15 cellular contexts compared by ENCODE assay signal in the genomic region with DNA sequence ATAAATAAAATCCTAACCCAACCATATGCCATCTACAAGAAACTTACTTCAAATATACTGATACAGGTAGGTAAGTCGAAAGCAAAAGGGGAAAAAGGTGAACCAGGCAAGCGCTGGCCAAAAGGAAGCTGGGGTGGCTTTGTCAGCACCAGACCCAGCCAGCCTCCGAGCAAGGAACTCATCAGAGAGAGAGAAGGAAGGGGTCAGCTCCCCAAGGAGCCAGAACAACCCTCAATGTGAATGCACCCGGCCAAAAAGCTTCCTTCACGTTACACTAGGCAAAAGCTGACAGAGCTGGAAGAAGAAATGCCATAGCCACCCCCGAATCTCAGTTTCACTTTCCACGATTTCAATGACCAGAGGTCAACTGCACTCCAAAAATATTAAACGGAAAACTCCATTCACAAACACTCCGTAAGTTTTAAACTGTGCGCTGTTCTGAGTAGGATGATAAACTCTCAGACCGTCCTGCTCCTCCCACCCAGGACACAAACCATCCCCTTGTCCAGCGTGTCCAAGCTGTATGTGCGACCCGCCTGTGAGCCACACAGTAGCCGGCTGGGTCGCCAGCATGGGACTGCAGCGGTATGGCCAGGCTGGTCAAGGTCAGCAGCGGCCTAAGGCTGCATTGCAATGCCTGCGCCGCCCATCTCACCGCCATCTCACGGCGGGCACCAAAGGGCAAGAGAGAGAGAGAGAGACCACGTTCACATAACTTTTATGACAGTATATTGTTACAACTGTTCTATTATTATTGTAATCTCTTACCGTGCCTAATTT. TPM values are rescaled to one million over a fixed set of nuclear protein-coding genes. Genes with fewer than 3 reads are reported as not detected.
DNase-seq lines count a peak whose midpoint lies in the region; ATAC-seq and TF ChIP-seq lines count a peak whose summit lies in the region.
"Had no signal": no experiment of that assay in that cellular context is flagged by ENCODE, and none has a peak within 500 bp of the region (broad histone marks: within the 10 kb centered on the region; RNA-seq: fewer than 3 reads in every experiment).

No MANE protein-coding gene starts in this region.

- peak overlapping the region; percentile 35 for H3K27ac ChIP-seq in angular gyrus (ENCODE audit: low read depth, low read length)

- DNase-seq in AG08396 (ENCODE audit: low spot score) (peak; percentile 49), glutamatergic neuron (no peak), progenitor cell of endocrine pancreas (ENCODE audit: low spot score, unreplicated experiment) (no peak), amniotic stem cell (lab: John Stamatoyannopoulos, UW) (no peak), NCI-H446 treated with DMSO at 0.1 percent for 48 hours (lab: John Stamatoyannopoulos, UW) (no peak)
- DNase-seq in activated CD8-positive, alpha-beta T cell treated with anti-CD3 and anti-CD28 coated beads, Interleukin-2, amount 10 ng/mL, durations not matched to agents 7 days and 5 days: no peak
- DNase-seq: activated CD4-positive, alpha-beta T cell treated with anti-CD3 and anti-CD28 coated beads, Interleukin-2, amount 50 U/mL, for 4 hours; activated T-cell treated with anti-CD3 and anti-CD28 coated beads, Interleukin-2, amount 50 U/mL, for 4 hours; COR-L47; natural killer cell; NCI-H187 had no signal

- TF ChIP-seq CTCF in glutamatergic neuron (IDR thresholded peaks at IDR 0.05; ENCODE audit: partially characterized antibody, unreplicated experiment) (no peak), progenitor cell of endocrine pancreas (IDR thresholded peaks at IDR 0.05; ENCODE audit: unreplicated experiment) (no peak)

- POLR2A ChIA-PET in activated CD8-positive, alpha-beta T cell treated with anti-CD3 and anti-CD28 coated beads, Interleukin-2, amount 10 ng/mL, durations not matched to agents 7 days and 5 days (lab: Charles Lee): no interaction called here

- H3K4me1 Mint-ChIP-seq in glutamatergic neuron (ENCODE audit: low read depth, unreplicated experiment) (peaks cover 50% of the 10 kb centered on the region), progenitor cell of endocrine pancreas (ENCODE audit: low read depth) (peaks cover 23% of the 10 kb centered on the region)
- peaks cover 14% of the 10 kb centered on the region for H3K4me1 Mint-ChIP-seq in activated CD8-positive, alpha-beta T cell treated with anti-CD3 and anti-CD28 coated beads, Interleukin-2, amount 10 ng/mL, durations not matched to agents 7 days and 5 days (ENCODE audit: low read depth)

- no peaks in the 10 kb centered on the region for H3K36me3 Mint-ChIP-seq in glutamatergic neuron (ENCODE audit: unreplicated experiment)
- peaks cover 3% of the 10 kb centered on the region for H3K36me3 Mint-ChIP-seq in progenitor cell of endocrine pancreas (ENCODE audit: insufficient read depth)
- no peaks in the 10 kb centered on the region for H3K36me3 Mint-ChIP-seq in activated CD8-positive, alpha-beta T cell treated with anti-CD3 and anti-CD28 coated beads, Interleukin-2, amount 10 ng/mL, durations not matched to agents 7 days and 5 days (ENCODE audit: low read depth)
- H3K36me3 Mint-ChIP-seq: natural killer cell had no signal

- H3K27ac Mint-ChIP-seq in glutamatergic neuron (ENCODE audit: unreplicated experiment) (peak overlapping the region; percentile 57), progenitor cell of endocrine pancreas (peak overlapping the region; percentile 84)
- H3K27ac Mint-ChIP-seq in activated CD8-positive, alpha-beta T cell treated with anti-CD3 and anti-CD28 coated beads, Interleukin-2, amount 10 ng/mL, durations not matched to agents 7 days and 5 days: no peak overlapping the region
- H3K27ac Mint-ChIP-seq: GM23338, natural killer cell had no signal

- no peak for ATAC-seq in activated CD8-positive, alpha-beta T cell treated with anti-CD3 and anti-CD28 coated beads, Interleukin-2, amount 10 ng/mL, durations not matched to agents 7 days and 5 days
- no peak for ATAC-seq in HG02840 (IDR thresholded peaks at IDR 0.05; ENCODE audit: low FRiP score, unreplicated experiment)
- ATAC-seq: activated T-cell treated with anti-CD3 and anti-CD28 coated beads, Interleukin-2, amount 50 U/mL, for 4 hours; GM23338; natural killer cell; sciatic nerve had no signal

- H3K9me3 Mint-ChIP-seq in glutamatergic neuron (ENCODE audit: unreplicated experiment) (peaks cover 16% of the 10 kb centered on the region), progenitor cell of endocrine pancreas (ENCODE audit: low read depth) (no peaks in the 10 kb centered on the region)
- no peaks in the 10 kb centered on the region for H3K9me3 Mint-ChIP-seq in activated CD8-positive, alpha-beta T cell treated with anti-CD3 and anti-CD28 coated beads, Interleukin-2, amount 10 ng/mL, durations not matched to agents 7 days and 5 days (ENCODE audit: insufficient read depth)
- H3K9me3 Mint-ChIP-seq: activated T-cell treated with anti-CD3 and anti-CD28 coated beads, Interleukin-2, amount 50 U/mL, for 4 hours; GM23338; natural killer cell had no signal

- H3K27me3 Mint-ChIP-seq in glutamatergic neuron (ENCODE audit: unreplicated experiment) (peaks cover 5% of the 10 kb centered on the region), progenitor cell of endocrine pancreas (no peaks in the 10 kb centered on the region)
- peaks cover 9% of the 10 kb centered on the region for H3K27me3 Mint-ChIP-seq in activated CD8-positive, alpha-beta T cell treated with anti-CD3 and anti-CD28 coated beads, Interleukin-2, amount 10 ng/mL, durations not matched to agents 7 days and 5 days (ENCODE audit: low read depth)

- H3K4me3 Mint-ChIP-seq in glutamatergic neuron (ENCODE audit: unreplicated experiment): peak overlapping the region; percentile 32
- H3K4me3 Mint-ChIP-seq in progenitor cell of endocrine pancreas (ENCODE audit: low read depth): no peak overlapping the region
- no peak overlapping the region for H3K4me3 Mint-ChIP-seq in activated CD8-positive, alpha-beta T cell treated with anti-CD3 and anti-CD28 coated beads, Interleukin-2, amount 10 ng/mL, durations not matched to agents 7 days and 5 days
- H3K4me3 Mint-ChIP-seq: activated T-cell treated with anti-CD3 and anti-CD28 coated beads, Interleukin-2, amount 50 U/mL, for 4 hours; GM23338; natural killer cell had no signal

- CTCF ChIA-PET in activated CD8-positive, alpha-beta T cell treated with anti-CD3 and anti-CD28 coated beads, Interleukin-2, amount 10 ng/mL, durations not matched to agents 7 days and 5 days (lab: Charles Lee): no interaction called here

RNA-seq across cellular contexts. Expression of gene CYFIP1, which starts 29.8 kb away (rescaled TPM):
- total RNA-seq in glutamatergic neuron (ENCODE audit: unreplicated experiment) (143 TPM), progenitor cell of endocrine pancreas (169 and 175 TPM in 2 replicates)
- total RNA-seq in activated CD8-positive, alpha-beta T cell treated with anti-CD3 and anti-CD28 coated beads, Interleukin-2, amount 10 ng/mL, durations not matched to agents 7 days and 5 days: 1 to 10 TPM; 8.8 to 9.3 TPM

Comparison
In these comparisons a context has a peak if more than half of its experiments do, and no peak if none do; other contexts are left out.
1. RNA of gene CYFIP1, which starts 29.8 kb away (total RNA-seq): 169 to 175 TPM in progenitor cell of endocrine pancreas and 143 TPM in glutamatergic neuron (single experiment); 8.8 to 9.3 TPM in activated CD8-positive, alpha-beta T cell treated with anti-CD3 and anti-CD28 coated beads, Interleukin-2, amount 10 ng/mL, durations not matched to agents 7 days and 5 days; every median in the first group is over 10 times any median in the second.